1 cellular context compared by ENCODE assay signal in genomic region chr5:159128070-159128507, GRCh38.
TF ChIP-seq lines count a peak whose summit lies in the region.

No MANE protein-coding gene starts in this region.

TF ChIP-seq in K562, 482 proteins besides CTCF, POLR2A, EP300 and RAD21 (continued from another document and continues in another):
- TF ChIP-seq ELK3 (CRISPR knock-in tag; IDR thresholded peaks at IDR 0.05) = no peak
- peak; percentile 77 for TF ChIP-seq CCNT2 (IDR thresholded peaks at IDR 0.05; ENCODE audit: borderline replicate concordance, extremely low read depth, insufficient read length, low read depth, low read length)
- peak; percentile 44; the same call in 1 of the 2 replicates for TF ChIP-seq TCF7 (IDR thresholded peaks at IDR 0.05; ENCODE audit: borderline replicate concordance)
- TF ChIP-seq ZNF316 (IDR thresholded peaks at IDR 0.05) = no peak
- TF ChIP-seq REST (CRISPR knock-in tag; IDR thresholded peaks at IDR 0.05; ENCODE audit: low read depth) = no peak
- TF ChIP-seq ZNF644 (tag; IDR thresholded peaks at IDR 0.05; ENCODE audit: low read depth) = peak; percentile 73; the same call in 1 of the 2 replicates
- TF ChIP-seq HSF4 (CRISPR knock-in tag; IDR thresholded peaks at IDR 0.05; ENCODE audit: borderline replicate concordance) = no peak
- TF ChIP-seq RBM15 (IDR thresholded peaks at IDR 0.05; ENCODE audit: insufficient read depth, low read length) = no peak
- TF ChIP-seq CBFA2T3 (IDR thresholded peaks at IDR 0.05) = peak; percentile 98
- no peak for TF ChIP-seq MXD1 (CRISPR knock-in tag; IDR thresholded peaks at IDR 0.05; ENCODE audit: borderline replicate concordance, poor library complexity, severe bottlenecking)
- peak; percentile 55; the same call in 1 of the 2 replicates for TF ChIP-seq CHAMP1 (IDR thresholded peaks at IDR 0.05)
- no peak for TF ChIP-seq NFATC3 (IDR thresholded peaks at IDR 0.05)
- TF ChIP-seq AFF1 (IDR thresholded peaks at IDR 0.05; ENCODE audit: low read depth in 1 of 2, partially characterized antibody in 2 of 2) = no peak
- TF ChIP-seq KDM1A (IDR thresholded peaks at IDR 0.05) = peak; percentile 98
- TF ChIP-seq TCF3 (CRISPR knock-in tag; IDR thresholded peaks at IDR 0.05) = peak; percentile 88
- TF ChIP-seq RAD51 (IDR thresholded peaks at IDR 0.05; ENCODE audit: borderline replicate concordance, low read depth) = no peak
- TF ChIP-seq MBD2 (IDR thresholded peaks at IDR 0.05; ENCODE audit: borderline replicate concordance, low read depth) = no peak
- no peak for TF ChIP-seq ZKSCAN1 (IDR thresholded peaks at IDR 0.05; ENCODE audit: low read depth, low read length)
- peak; percentile 95 for TF ChIP-seq POLR2AphosphoS5 (IDR thresholded peaks at IDR 0.05; ENCODE audit: control insufficient read depth, insufficient read depth, low read depth, low read length)
- TF ChIP-seq HNRNPLL (IDR thresholded peaks at IDR 0.05; ENCODE audit: low read depth, low read length, poor library complexity, severe bottlenecking) = no peak
- no peak for TF ChIP-seq ZBTB26 (CRISPR knock-in tag; IDR thresholded peaks at IDR 0.05)
- no peak for TF ChIP-seq ZZZ3 (IDR thresholded peaks at IDR 0.05)
- no peak for TF ChIP-seq ZBTB8A (IDR thresholded peaks at IDR 0.05; ENCODE audit: partially characterized antibody)
- TF ChIP-seq FOXK2 (conservative IDR thresholded peaks at IDR 0.05 in 1 of 2, IDR thresholded peaks at IDR 0.05 in 1 of 2; ENCODE audit: low read depth in 2 of 2) = peak in 1 of 2 experiments; percentile 21; a peak in 1 of 4 replicates
- no peak for TF ChIP-seq GTF2B (IDR thresholded peaks at IDR 0.05; ENCODE audit: extremely low read depth, insufficient read length)
- no peak for TF ChIP-seq HNRNPH1 (optimal IDR thresholded peaks at IDR 0.05; ENCODE audit: low read depth, low read length)
- no peak for TF ChIP-seq ZNF76 (CRISPR knock-in tag; IDR thresholded peaks at IDR 0.05; ENCODE audit: borderline replicate concordance)
- TF ChIP-seq CTCFL (IDR thresholded peaks at IDR 0.05; ENCODE audit: borderline replicate concordance, insufficient read depth, low read depth, low read length, poor library complexity, severe bottlenecking) = no peak
- TF ChIP-seq E2F3 (CRISPR knock-in tag; IDR thresholded peaks at IDR 0.05) = no peak
- TF ChIP-seq SIRT6 (IDR thresholded peaks at IDR 0.05; ENCODE audit: low read depth, low read length) = no peak
- no peak for TF ChIP-seq DEAF1 (CRISPR knock-in tag; IDR thresholded peaks at IDR 0.05)
- TF ChIP-seq ZNF584 (CRISPR knock-in tag; IDR thresholded peaks at IDR 0.05; ENCODE audit: low read depth) = peak; percentile 67; the same call in 1 of the 2 replicates
- TF ChIP-seq SMARCC2 (IDR thresholded peaks at IDR 0.05; ENCODE audit: low read depth) = peak; percentile 75
- peak in 1 of 2 experiments; percentile 92; a peak in 2 of 3 replicates for TF ChIP-seq CBX3 (IDR thresholded peaks at IDR 0.05; ENCODE audit: borderline replicate concordance in 1 of 2, low read length in 2 of 2)
- TF ChIP-seq PCBP2 (IDR thresholded peaks at IDR 0.05; ENCODE audit: low read depth, low read length, poor library complexity, severe bottlenecking) = no peak
- TF ChIP-seq ARID2 (IDR thresholded peaks at IDR 0.05) = no peak
- TF ChIP-seq HEY1 (CRISPR knock-in tag; IDR thresholded peaks at IDR 0.05; ENCODE audit: borderline replicate concordance) = no peak
- TF ChIP-seq FOXJ2 (tag; IDR thresholded peaks at IDR 0.05) = peak; percentile 70; the same call in 1 of the 2 replicates
- no peak for TF ChIP-seq ZNF134 (CRISPR knock-in tag; conservative IDR thresholded peaks at IDR 0.05)
- TF ChIP-seq PHF8 (IDR thresholded peaks at IDR 0.05; ENCODE audit: borderline replicate concordance, low read length) = no peak
- no peak for TF ChIP-seq ZNF583 (CRISPR knock-in tag; IDR thresholded peaks at IDR 0.05)
- no peak for TF ChIP-seq HINFP (tag; conservative IDR thresholded peaks at IDR 0.05; ENCODE audit: low read depth)
